Comparison of ENCODE assay signal across 24 cellular contexts in the genomic region with DNA sequence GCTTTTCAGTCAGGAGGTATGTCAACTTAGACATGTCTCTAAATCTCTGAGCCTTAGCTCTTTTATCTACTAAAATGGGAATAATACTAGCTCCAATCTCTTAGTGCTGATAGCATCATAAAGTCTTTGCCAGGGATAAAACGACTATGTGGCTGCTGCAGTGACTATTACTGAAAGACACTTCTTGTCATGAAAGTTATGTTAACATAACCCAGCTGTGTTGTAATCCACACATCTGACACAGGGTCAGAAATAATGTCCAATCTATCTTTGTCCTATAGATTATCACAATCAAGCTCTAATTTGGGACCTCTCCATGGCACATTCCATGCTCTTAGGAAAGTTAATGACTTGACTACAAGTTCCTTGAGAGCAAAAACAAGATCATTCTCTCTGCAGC.
"Had no signal": no experiment of that assay in that cellular context is flagged by ENCODE, and none has a peak within 500 bp of the region (broad histone marks: within the 10 kb centered on the region; RNA-seq: fewer than 3 reads in every experiment).

No MANE protein-coding gene starts in this region.

- H3K27ac ChIP-seq: ascending aorta, brain microvascular endothelial cell, foreskin keratinocyte, thyroid gland, upper lobe of right lung had no signal

- H3K36me3 ChIP-seq: ascending aorta, brain microvascular endothelial cell, thyroid gland, upper lobe of right lung had no signal

- H3K36me3 Mint-ChIP-seq: activated CD4-positive, alpha-beta memory T cell treated with anti-CD3 and anti-CD28 coated beads for 36 hours; WTC11 had no signal

- FAIRE-seq: colon had no signal

- H3K9me3 Mint-ChIP-seq: activated CD4-positive, alpha-beta memory T cell treated with anti-CD3 and anti-CD28 coated beads for 36 hours; activated naive CD4-positive, alpha-beta T cell treated with anti-CD3 and anti-CD28 coated beads for 36 hours; activated T-cell treated with anti-CD3 and anti-CD28 coated beads, Interleukin-2, amount 50 U/mL, for 72 hours; naive thymus-derived CD8-positive, alpha-beta T cell; stimulated activated naive CD8-positive, alpha-beta T cell treated with anti-CD3 and anti-CD28 coated beads, Interleukin-15, Interleukin-2, amounts not matched to agents 100 ng/mL and 50 ng/mL, for 24 hours; WTC11 had no signal

- H3K4me3 ChIP-seq: ascending aorta, lung, thyroid gland, upper lobe of right lung had no signal

- H3K9me3 ChIP-seq: ascending aorta, thyroid gland, upper lobe of right lung had no signal

- H3K27me3 ChIP-seq: ascending aorta, brain microvascular endothelial cell, foreskin keratinocyte, thyroid gland, upper lobe of right lung had no signal

- ATAC-seq: activated T-cell treated with anti-CD3 and anti-CD28 coated beads, Interleukin-2, amount 50 U/mL, for 72 hours; foreskin keratinocyte; left lobe of liver; naive thymus-derived CD8-positive, alpha-beta T cell; upper lobe of right lung; WTC11 had no signal

- DNase-seq: activated CD4-positive, alpha-beta memory T cell treated with anti-CD3 and anti-CD28 coated beads for 36 hours; activated CD4-positive, alpha-beta T cell treated with anti-CD3 and anti-CD28 coated beads for 4 hours; activated effector memory CD4-positive, alpha-beta T cell treated with Interleukin-2 at 50 U/mL for 16 hours; activated naive CD4-positive, alpha-beta T cell treated with anti-CD3 and anti-CD28 coated beads for 36 hours; activated T-cell treated with anti-CD3 and anti-CD28 coated beads, Interleukin-2, amount 50 U/mL, for 72 hours; brain microvascular endothelial cell; central memory CD4-positive, alpha-beta T cell; effector memory CD4-positive, alpha-beta T cell; foreskin keratinocyte; naive thymus-derived CD8-positive, alpha-beta T cell; retina; stimulated activated CD4-positive, alpha-beta T cell treated with anti-CD3 and anti-CD28 coated beads, Interleukin-12 subunit alpha, Interleukin-12 subunit beta, amount 100 ng/mL, for 4 hours; stimulated activated CD4-positive, alpha-beta T cell treated with anti-CD3 and anti-CD28 coated beads, Interleukin-4, amount 100 ng/mL, for 4 hours; substantia nigra; T1000; thyroid gland; upper lobe of right lung had no signal

- H3K27ac Mint-ChIP-seq: activated CD4-positive, alpha-beta memory T cell treated with anti-CD3 and anti-CD28 coated beads for 36 hours; activated naive CD4-positive, alpha-beta T cell treated with anti-CD3 and anti-CD28 coated beads for 36 hours; activated T-cell treated with anti-CD3 and anti-CD28 coated beads, Interleukin-2, amount 50 U/mL, for 72 hours; progenitor cell of endocrine pancreas; stimulated activated naive CD8-positive, alpha-beta T cell treated with anti-CD3 and anti-CD28 coated beads, Interleukin-15, Interleukin-2, amounts not matched to agents 100 ng/mL and 50 ng/mL, for 24 hours; WTC11 had no signal

- H3K4me3 Mint-ChIP-seq: activated CD4-positive, alpha-beta memory T cell treated with anti-CD3 and anti-CD28 coated beads for 36 hours; activated naive CD4-positive, alpha-beta T cell treated with anti-CD3 and anti-CD28 coated beads for 36 hours; activated T-cell treated with anti-CD3 and anti-CD28 coated beads, Interleukin-2, amount 50 U/mL, for 72 hours; stimulated activated naive CD8-positive, alpha-beta T cell treated with anti-CD3 and anti-CD28 coated beads, Interleukin-15, Interleukin-2, amounts not matched to agents 100 ng/mL and 50 ng/mL, for 24 hours; WTC11 had no signal

- H3K27me3 Mint-ChIP-seq: activated CD4-positive, alpha-beta memory T cell treated with anti-CD3 and anti-CD28 coated beads for 36 hours; naive thymus-derived CD8-positive, alpha-beta T cell; progenitor cell of endocrine pancreas; stimulated activated naive CD8-positive, alpha-beta T cell treated with anti-CD3 and anti-CD28 coated beads, Interleukin-15, Interleukin-2, amounts not matched to agents 100 ng/mL and 50 ng/mL, for 24 hours had no signal
